ENCODE assay signal across 8 cellular contexts in the genomic region with DNA sequence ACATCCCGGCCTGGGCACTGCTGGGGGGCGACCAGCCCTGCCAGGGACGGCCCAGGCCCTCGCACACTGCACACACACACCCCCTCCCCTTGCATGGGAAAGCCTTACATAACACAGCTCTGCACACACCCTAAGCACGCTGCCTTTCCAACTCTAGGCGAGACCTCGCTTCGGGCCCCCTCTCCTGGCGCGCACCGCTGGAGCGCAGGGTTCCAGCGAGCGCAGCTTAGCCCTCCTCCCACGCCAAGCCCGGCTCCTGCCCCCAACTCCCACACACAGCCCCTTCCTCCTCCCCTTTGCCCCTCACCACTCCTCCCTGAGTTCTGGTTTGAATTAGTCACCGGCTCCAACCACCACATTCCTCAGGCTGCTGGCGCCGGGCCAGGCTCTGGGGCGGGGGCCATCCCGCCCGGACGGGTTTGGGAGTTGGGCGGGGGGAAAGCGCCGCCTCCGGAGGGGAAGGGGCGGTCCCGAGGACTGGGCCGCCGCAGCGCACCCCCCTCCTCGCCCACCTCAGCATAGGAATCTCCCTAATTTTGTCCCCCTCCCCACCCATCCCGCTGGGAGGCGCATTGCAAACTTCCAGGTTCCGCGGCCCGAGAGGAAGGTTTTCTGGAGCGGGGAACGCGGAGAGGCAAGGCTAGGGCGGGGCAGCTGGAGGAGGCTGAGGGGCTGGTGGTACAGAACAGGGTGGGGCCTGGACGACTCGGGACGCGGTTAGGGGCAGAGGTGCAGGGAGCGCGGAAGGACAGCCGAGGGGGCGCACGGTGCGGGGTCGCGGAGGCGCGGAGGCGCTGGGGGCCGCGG. TPM values are rescaled to one million over a fixed set of nuclear protein-coding genes. Genes with fewer than 3 reads are reported as not detected.
A peak's percentile ranks its signal among the peaks of the same experiment; 100 is the strongest.
DNase-seq lines count a peak whose midpoint lies in the region; ATAC-seq and TF ChIP-seq lines count a peak whose summit lies in the region.

No MANE protein-coding gene starts in this region.

- H3K36me3 Mint-ChIP-seq in mesothelial cell of epicardium: no peaks in the 10 kb centered on the region

- TF ChIP-seq CTCF in mesothelial cell of epicardium (IDR thresholded peaks at IDR 0.05; ENCODE audit: unreplicated experiment): no peak
- TF ChIP-seq CTCF in suprapubic skin (IDR thresholded peaks at IDR 0.05): no peak

- H3K9me3 Mint-ChIP-seq in mesothelial cell of epicardium: no peaks in the 10 kb centered on the region

- H3K4me1 Mint-ChIP-seq in mesothelial cell of epicardium: peaks cover 68% of the 10 kb centered on the region

- peaks cover 72% of the 10 kb centered on the region for H3K4me1 ChIP-seq in suprapubic skin

- TF ChIP-seq POLR2A in suprapubic skin (IDR thresholded peaks at IDR 0.05): peak in 1 of 2 donors; percentile 31

- no peaks in the 10 kb centered on the region for H3K9me3 ChIP-seq in suprapubic skin

- peak overlapping the region; percentile 99 for H3K27ac Mint-ChIP-seq in mesothelial cell of epicardium

- DNase-seq in GM04503 (ENCODE audit: low read depth): peak; percentile 57
- DNase-seq in NCI-H2171 treated with DMSO at 0.1 percent for 48 hours (lab: John Stamatoyannopoulos, UW): peak; percentile 60
- peak; percentile 61 for DNase-seq in activated CD8-positive, alpha-beta memory T cell treated with anti-CD3 and anti-CD28 coated beads, Interleukin-2, amount 50 U/mL, for 4 hours
- DNase-seq in epidermal melanocyte (ENCODE audit: insufficient read length, low spot score): peak; percentile 91
- DNase-seq in mesothelial cell of epicardium (ENCODE audit: low spot score in 2 of 2, unreplicated experiment in 2 of 2): peak; percentile 96 to 98
- DNase-seq in suprapubic skin (ENCODE audit: low spot score in 2 of 2): peak; percentile 97

- peak overlapping the region; percentile 77 for H3K4me3 ChIP-seq in suprapubic skin

- no peaks in the 10 kb centered on the region for H3K27me3 Mint-ChIP-seq in mesothelial cell of epicardium (ENCODE audit: low read depth)

- H3K27ac ChIP-seq in suprapubic skin: peak overlapping the region; percentile 98

- no peak for TF ChIP-seq EP300 in suprapubic skin (IDR thresholded peaks at IDR 0.05)

- no peaks in the 10 kb centered on the region for H3K27me3 ChIP-seq in suprapubic skin

- peak overlapping the region; percentile 97 for H3K4me3 Mint-ChIP-seq in mesothelial cell of epicardium

- under 1% methylated on average over 49 of the region's 59 CpGs for WGBS in suprapubic skin

- ATAC-seq in HG02840 (IDR thresholded peaks at IDR 0.05; ENCODE audit: low FRiP score, unreplicated experiment): no peak
- no peak for ATAC-seq in HG02885 (IDR thresholded peaks at IDR 0.05; ENCODE audit: poor library complexity, unreplicated experiment)

- no peaks in the 10 kb centered on the region for H3K36me3 ChIP-seq in suprapubic skin

RNA-seq across cellular contexts. Expression of gene AHNAK, which starts 1.0 kb away (rescaled TPM):
- total RNA-seq in mesothelial cell of epicardium (456 to 481 TPM (median 480 TPM) in 3 replicates), suprapubic skin (1,000 to 10,000 TPM; 1,174 to 1,475 (median 1,322) TPM)

RNA-seq across cellular contexts. Expression of gene EEF1G, which starts 28.1 kb away (rescaled TPM):
- 1,747 to 1,829 TPM (median 1,814 TPM) in 3 replicates for total RNA-seq in mesothelial cell of epicardium
- total RNA-seq in suprapubic skin: 1,000 to 10,000 TPM; 1,221 to 2,946 (median 2,495) TPM

RNA-seq across cellular contexts. Expression of gene TUT1, which starts 45.7 kb away (rescaled TPM):
- total RNA-seq in mesothelial cell of epicardium (23.7 to 26.0 TPM (median 24.2 TPM) in 3 replicates), suprapubic skin (10 to 100 TPM in 3 of 4 donors, 1 to 10 TPM in 1; 8.0 to 16.3 (median 12.5) TPM)

RNA-seq across cellular contexts. Expression of gene MTA2, which starts 56.0 kb away (rescaled TPM):
- total RNA-seq in mesothelial cell of epicardium (121 to 126 TPM (median 124 TPM) in 3 replicates), suprapubic skin (100 to 1,000 TPM; 107 to 125 (median 110) TPM)
